In genomic region chr2:237966565-237967462, GRCh38 we compare ENCODE assay signal across 8 cellular contexts. TPM values are rescaled to one million over a fixed set of nuclear protein-coding genes. Genes with fewer than 3 reads are reported as not detected.
DNase-seq lines count a peak whose midpoint lies in the region; TF ChIP-seq lines count a peak whose summit lies in the region.

Gene UBE2F, plus strand, starts transcription at chr2:237967014. Its CDS starts 6,094 bp downstream, at chr2:237973108.

- H3K36me3 Mint-ChIP-seq in neural crest cell (ENCODE audit: low read depth): no peaks in the 10 kb centered on the region

- H3K4me1 ChIP-seq in stomach smooth muscle (ENCODE audit: control insufficient read depth, insufficient read depth, low read length): peaks cover 28% of the 10 kb centered on the region

- TF ChIP-seq CTCF in fibroblast of villous mesenchyme (IDR thresholded peaks at IDR 0.05; ENCODE audit: insufficient read depth, low read depth, low read length) (no peak), neural crest cell (conservative IDR thresholded peaks at IDR 0.05) (no peak)

- peak within 1 kb of the TSS; percentile 95 for H3K4me3 Mint-ChIP-seq in neural crest cell

- peak within 1 kb of the TSS; percentile 82 for H3K9ac ChIP-seq in stomach smooth muscle (ENCODE audit: low read length in 2 of 2)

- H3K9me3 Mint-ChIP-seq in neural crest cell: peaks cover 2% of the 10 kb centered on the region

- H3K27me3 ChIP-seq in H7 (ENCODE audit: control insufficient read depth, insufficient read depth, low read length) (peaks cover 2% of the 10 kb centered on the region; the same call in 1 of the 2 replicates), stomach smooth muscle (ENCODE audit: control insufficient read depth in 1 of 2, insufficient read depth in 2 of 2, low read length in 2 of 2) (no peaks in the 10 kb centered on the region)

- peaks cover 3% of the 10 kb centered on the region for H3K27me3 Mint-ChIP-seq in neural crest cell (ENCODE audit: low read depth)

- H3K27ac ChIP-seq in stomach smooth muscle (ENCODE audit: low read length): peak within 1 kb of the TSS; percentile 49

- H3K36me3 ChIP-seq in H7 (replicated peaks; ENCODE audit: control insufficient read depth, insufficient read depth, low read length) (no peaks in the 10 kb centered on the region; the same call in 1 of the 2 replicates), stomach smooth muscle (ENCODE audit: control insufficient read depth in 2 of 2, insufficient read depth in 2 of 2, low read length in 2 of 2) (no peaks in the 10 kb centered on the region)

- peaks cover 0 to 9% of the 10 kb centered on the region in 2 donors for H3K9me3 ChIP-seq in stomach smooth muscle (ENCODE audit: control insufficient read depth in 2 of 2, low read length in 2 of 2)

- peak; percentile 98 for DNase-seq in ELR (ENCODE audit: low read depth)
- DNase-seq in H7: peak; percentile 99
- DNase-seq in M059J (ENCODE audit: low read depth): peak; percentile 88
- peak; percentile 92 to 93 for DNase-seq in SHP77 (lab: John Stamatoyannopoulos, UW)
- DNase-seq in activated gamma-delta T cell (lab: John Stamatoyannopoulos, UW): peak; percentile 95
- DNase-seq in fibroblast of villous mesenchyme (ENCODE audit: low read depth): peak; percentile 97
- peak; percentile 97 for DNase-seq in neural crest cell (ENCODE audit: low read depth, low spot score)

- peak within 1 kb of the TSS; percentile 79 for H3K4me3 ChIP-seq in H7 (ENCODE audit: insufficient read depth, low read depth, low read length)
- H3K4me3 ChIP-seq in fibroblast of villous mesenchyme (ENCODE audit: low read depth, low read length): peak within 1 kb of the TSS; percentile 82
- H3K4me3 ChIP-seq in stomach smooth muscle (ENCODE audit: low read length in 2 of 2): peak within 1 kb of the TSS; percentile 85 to 94

- peaks cover 26% of the 10 kb centered on the region for H3K4me1 Mint-ChIP-seq in neural crest cell

- peak within 1 kb of the TSS; percentile 80 for H3K27ac Mint-ChIP-seq in neural crest cell (ENCODE audit: unreplicated experiment)

RNA-seq across cellular contexts. Expression of gene UBE2F, which starts in this region (rescaled TPM):
- total RNA-seq in H7 (2014; rRNA removed; shearing (Covaris generic)): 36.9 and 54.8 TPM in 2 replicates
- 86.9 and 99.0 TPM in 2 replicates for total RNA-seq in M059J (2014; rRNA removed; shearing (Covaris generic))
- 49.3 and 81.6 TPM in 2 replicates for total RNA-seq in fibroblast of villous mesenchyme
- 56.8 and 62.3 TPM in 2 replicates for total RNA-seq in neural crest cell

Comparison
In these comparisons a context has a peak if more than half of its experiments do, and no peak if none do; other contexts are left out.
1. Peak in every context shown above with its lines: DNase-seq, H3K4me3 ChIP-seq and H3K27ac ChIP-seq.